In genomic region chr6:107571354-107571753, GRCh38 we compare ENCODE assay signal across 26 cellular contexts.
"Had no signal": no experiment of that assay in that cellular context is flagged by ENCODE, and none has a peak within 500 bp of the region (broad histone marks: within the 10 kb centered on the region; RNA-seq: fewer than 3 reads in every experiment).

No MANE protein-coding gene starts in this region.

- H3K27me3 ChIP-seq: breast epithelium, esophagus squamous epithelium, gastrocnemius medialis, left lung, right lobe of liver, upper lobe of left lung, vagina had no signal

- H3K4me3 ChIP-seq: breast epithelium, esophagus squamous epithelium, gastrocnemius medialis, left lung, lung, mucosa of descending colon, right lobe of liver, skin epidermis, thoracic aorta, upper lobe of left lung, vagina had no signal

- H3K27ac ChIP-seq: breast epithelium, epithelial cell of prostate, esophagus squamous epithelium, gastrocnemius medialis, left lung, neutrophil, right lobe of liver, skin epidermis, thoracic aorta, upper lobe of left lung, vagina had no signal

- H3K36me3 ChIP-seq: breast epithelium, esophagus squamous epithelium, gastrocnemius medialis, left lung, neutrophil, right lobe of liver, thoracic aorta, upper lobe of left lung, vagina had no signal

- DNase-seq: activated CD4-positive, alpha-beta T cell treated with anti-CD3 and anti-CD28 coated beads for 1 hour; activated CD4-positive, alpha-beta T cell treated with anti-CD3 and anti-CD28 coated beads, Interleukin-2, amount 50 U/mL, for 1 hour; activated CD8-positive, alpha-beta T cell treated with anti-CD3 and anti-CD28 coated beads for 36 hours; activated naive CD8-positive, alpha-beta T cell treated with anti-CD3 and anti-CD28 coated beads, Interleukin-2, amount 50 U/mL, for 24 hours; activated T-cell treated with anti-CD3 and anti-CD28 coated beads, Interleukin-2, amount 50 U/mL, for 4 hours; amygdala; dermis blood vessel endothelial cell; effector CD4-positive, alpha-beta T cell; esophagus squamous epithelium; gastrocnemius medialis; glutamatergic neuron; left lung; mucosa of descending colon; right lobe of liver; stimulated activated CD4-positive, alpha-beta T cell treated with anti-CD3 and anti-CD28 coated beads, Interleukin-12 subunit alpha, Interleukin-12 subunit beta, amount 100 ng/mL, for 4 hours; stimulated activated CD4-positive, alpha-beta T cell treated with anti-CD3 and anti-CD28 coated beads, Interleukin-4, amount 100 ng/mL, for 1 hour; T-helper 17 cell; T1000; upper lobe of left lung had no signal

- H3K4me1 ChIP-seq: breast epithelium, esophagus squamous epithelium, gastrocnemius medialis, left lung, right lobe of liver, upper lobe of left lung, vagina had no signal

- H3K9me3 ChIP-seq: breast epithelium, esophagus squamous epithelium, gastrocnemius medialis, left lung, mucosa of descending colon, neutrophil, right lobe of liver, thoracic aorta, upper lobe of left lung, vagina had no signal
